2 cellular contexts compared by ENCODE assay signal in genomic region chr16:27223701-27224100, GRCh38.
TF ChIP-seq lines count a peak whose summit lies in the region.

No MANE protein-coding gene starts in this region.

TF ChIP-seq in HepG2, 621 proteins besides CTCF, POLR2A, EP300 and RAD21:
- TF ChIP-seq POLR2AphosphoS5 (IDR thresholded peaks at IDR 0.05; ENCODE audit: low read depth, low read length) (peak; percentile 5; the same call in 1 of the 2 replicates), ZBTB37 (CRISPR knock-in tag; IDR thresholded peaks at IDR 0.05) (no peak), SOX5 (CRISPR knock-in tag; IDR thresholded peaks at IDR 0.05; ENCODE audit: borderline replicate concordance) (no peak), KDM5B (CRISPR knock-in tag; IDR thresholded peaks at IDR 0.05; ENCODE audit: borderline replicate concordance) (no peak), CREB1 (IDR thresholded peaks at IDR 0.05) (no peak), CREB1 (CRISPR knock-in tag; IDR thresholded peaks at IDR 0.05) (no peak), ZBTB10 (CRISPR knock-in tag; IDR thresholded peaks at IDR 0.05; ENCODE audit: borderline replicate concordance) (no peak), NFE2L1 (CRISPR knock-in tag; IDR thresholded peaks at IDR 0.05; ENCODE audit: borderline replicate concordance) (no peak)
- TF ChIP-seq, protein P1, sequence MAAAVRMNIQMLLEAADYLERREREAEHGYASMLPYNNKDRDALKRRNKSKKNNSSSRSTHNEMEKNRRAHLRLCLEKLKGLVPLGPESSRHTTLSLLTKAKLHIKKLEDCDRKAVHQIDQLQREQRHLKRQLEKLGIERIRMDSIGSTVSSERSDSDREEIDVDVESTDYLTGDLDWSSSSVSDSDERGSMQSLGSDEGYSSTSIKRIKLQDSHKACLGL (CRISPR knock-in tag; IDR thresholded peaks at IDR 0.05): peak; percentile 13; the same call in 1 of the 2 replicates

TF ChIP-seq in GM12891, 5 proteins besides CTCF, POLR2A, EP300 and RAD21:
- TF ChIP-seq SPI1 (IDR thresholded peaks at IDR 0.05; ENCODE audit: low read depth, low read length) (no peak), POLR2AphosphoS5 (IDR thresholded peaks at IDR 0.05; ENCODE audit: low read depth, low read length) (no peak), PAX5 (IDR thresholded peaks at IDR 0.05; ENCODE audit: insufficient read depth, low read length, severe bottlenecking) (no peak), POU2F2 (IDR thresholded peaks at IDR 0.05; ENCODE audit: low read depth, low read length) (no peak), TAF1 (IDR thresholded peaks at IDR 0.05; ENCODE audit: low read depth, low read length) (no peak)
